In genomic region chr17:57954421-57955182, GRCh38 we compare ENCODE assay signal across 8 cellular contexts. TPM values are rescaled to one million over a fixed set of nuclear protein-coding genes. Genes with fewer than 3 reads are reported as not detected.
DNase-seq lines count a peak whose midpoint lies in the region; ATAC-seq, FAIRE-seq and TF ChIP-seq lines count a peak whose summit lies in the region.

No MANE protein-coding gene starts in this region.

- H3K79me2 ChIP-seq in endothelial cell of umbilical vein (ENCODE audit: control insufficient read depth, insufficient read depth, low read length), result peaks cover 7% of the 10 kb centered on the region

- H3K27me3 ChIP-seq in CD8-positive, alpha-beta T cell (ENCODE audit: insufficient read depth, low read length), result no peaks in the 10 kb centered on the region
- H3K27me3 ChIP-seq in endothelial cell of umbilical vein (ENCODE audit: control insufficient read depth in 2 of 2, insufficient read depth in 2 of 2, low read length in 2 of 2), result peaks cover 2 to 6% of the 10 kb centered on the region in 2 experiments

- no peak overlapping the region for H3K27ac Mint-ChIP-seq in CD8-positive, alpha-beta T cell
- peak overlapping the region; percentile 87 for H3K27ac Mint-ChIP-seq in type B pancreatic cell
- H3K27ac Mint-ChIP-seq in activated CD8-positive, alpha-beta memory T cell treated with anti-CD3 and anti-CD28 coated beads, Interleukin-2, amount 10 ng/mL, durations not matched to agents 7 days and 5 days, result no peak overlapping the region

- H3K27ac ChIP-seq in CD8-positive, alpha-beta T cell (ENCODE audit: low read depth, low read length), result no peak overlapping the region
- H3K27ac ChIP-seq in endothelial cell of umbilical vein (ENCODE audit: insufficient read depth, low read depth, low read length), result peak overlapping the region; percentile 44

- TF ChIP-seq CTCF in CD8-positive, alpha-beta T cell (IDR thresholded peaks at IDR 0.05), result peak; percentile 1
- TF ChIP-seq CTCF in endothelial cell of umbilical vein (IDR thresholded peaks at IDR 0.05; ENCODE audit: extremely low read depth in 1 of 2, insufficient read depth in 1 of 2, low read depth in 1 of 2, low read length in 2 of 2) (no peak), type B pancreatic cell (conservative IDR thresholded peaks at IDR 0.05) (no peak)

- H3K4me1 ChIP-seq in CD8-positive, alpha-beta T cell (ENCODE audit: insufficient read depth, low read length), result peaks cover 15% of the 10 kb centered on the region
- H3K4me1 ChIP-seq in endothelial cell of umbilical vein (ENCODE audit: control insufficient read depth, extremely low read depth, insufficient read depth, low read length), result peaks cover 36% of the 10 kb centered on the region

- H3K9ac ChIP-seq in endothelial cell of umbilical vein (replicated peaks; ENCODE audit: extremely low read depth, insufficient read depth, low read length), result peak overlapping the region; percentile 68

- POLR2A ChIA-PET in CD8-positive, alpha-beta T cell (lab: Charles Lee), result no interaction called here
- POLR2A ChIA-PET in endothelial cell of umbilical vein (lab: Charles Lee), result interaction anchor here (0.9 kb wide), 2 partner anchors 19 to 27 kb away, joined by 4 read pairs; no protein-coding TSS in a partner anchor

- CTCF ChIA-PET in CD8-positive, alpha-beta T cell (lab: Charles Lee), result interaction anchor here (1.0 to 1.5 kb wide), 3 partner anchors 34 to 45 kb away, joined by 3 to 5 read pairs (median 4); no protein-coding TSS in a partner anchor
- CTCF ChIA-PET in endothelial cell of umbilical vein (lab: Charles Lee), result interaction anchor here (0.9 to 5.3 kb wide), 25 partner anchors 8 to 95 kb away, joined by 3 to 45 read pairs (median 10); no protein-coding TSS in a partner anchor
- CTCF ChIA-PET in activated CD8-positive, alpha-beta memory T cell treated with anti-CD3 and anti-CD28 coated beads, Interleukin-2, amount 10 ng/mL, durations not matched to agents 7 days and 5 days (lab: Charles Lee), result interaction anchor here (0.8 to 2.8 kb wide), 4 partner anchors 36 to 97 kb away, joined by 3 to 13 read pairs (median 6); no protein-coding TSS in a partner anchor

- H3K36me3 Mint-ChIP-seq in CD8-positive, alpha-beta T cell, result no peaks in the 10 kb centered on the region
- peaks cover 3% of the 10 kb centered on the region for H3K36me3 Mint-ChIP-seq in type B pancreatic cell
- no peaks in the 10 kb centered on the region for H3K36me3 Mint-ChIP-seq in activated CD8-positive, alpha-beta memory T cell treated with anti-CD3 and anti-CD28 coated beads, Interleukin-2, amount 10 ng/mL, durations not matched to agents 7 days and 5 days

- peaks cover 26% of the 10 kb centered on the region for H3K4me1 Mint-ChIP-seq in CD8-positive, alpha-beta T cell (ENCODE audit: low read depth)
- H3K4me1 Mint-ChIP-seq in type B pancreatic cell (ENCODE audit: unreplicated experiment), result peaks cover 54% of the 10 kb centered on the region
- H3K4me1 Mint-ChIP-seq in activated CD8-positive, alpha-beta memory T cell treated with anti-CD3 and anti-CD28 coated beads, Interleukin-2, amount 10 ng/mL, durations not matched to agents 7 days and 5 days, result peaks cover 40% of the 10 kb centered on the region

- in situ Hi-C loops in SK-MEL-5 (cut with HindIII; ENCODE audit: low pct_unique_long_range_greater_than_20kb, low sequenced_read_pairs), result no loop called here

- no peaks in the 10 kb centered on the region for H4K20me1 ChIP-seq in endothelial cell of umbilical vein (replicated peaks; ENCODE audit: control insufficient read depth, extremely low read depth, insufficient read depth, low read length)

- peak overlapping the region; percentile 72 for H3K4me3 Mint-ChIP-seq in CD8-positive, alpha-beta T cell
- peak overlapping the region; percentile 90 for H3K4me3 Mint-ChIP-seq in type B pancreatic cell
- H3K4me3 Mint-ChIP-seq in activated CD8-positive, alpha-beta memory T cell treated with anti-CD3 and anti-CD28 coated beads, Interleukin-2, amount 10 ng/mL, durations not matched to agents 7 days and 5 days, result no peak overlapping the region

- ATAC-seq in CD8-positive, alpha-beta T cell, result no peak
- ATAC-seq in HG02973 (IDR thresholded peaks at IDR 0.05; ENCODE audit: unreplicated experiment), result peak; percentile 4
- ATAC-seq in activated CD8-positive, alpha-beta memory T cell treated with anti-CD3 and anti-CD28 coated beads, Interleukin-2, amount 10 ng/mL, durations not matched to agents 7 days and 5 days, result no peak

- H3K27me3 Mint-ChIP-seq in CD8-positive, alpha-beta T cell (ENCODE audit: low read depth), result peaks cover 7% of the 10 kb centered on the region
- peaks cover 3% of the 10 kb centered on the region for H3K27me3 Mint-ChIP-seq in type B pancreatic cell
- H3K27me3 Mint-ChIP-seq in activated CD8-positive, alpha-beta memory T cell treated with anti-CD3 and anti-CD28 coated beads, Interleukin-2, amount 10 ng/mL, durations not matched to agents 7 days and 5 days, result peaks cover 58% of the 10 kb centered on the region

- no peaks in the 10 kb centered on the region for H3K9me1 ChIP-seq in endothelial cell of umbilical vein (replicated peaks; ENCODE audit: control insufficient read depth, extremely low read depth, insufficient read depth, low read length)

- intact Hi-C loops in CD8-positive, alpha-beta T cell (cut with DNase I, micrococcal nuclease), result loop anchor here in 1 of 2 experiments (5.0 kb wide), 1 partner anchor 38 kb away; no protein-coding TSS in a partner anchor
- intact Hi-C loops in endothelial cell of umbilical vein (cut with micrococcal nuclease), result loop anchor here (1.0 kb wide), 4 partner anchors 31 to 96 kb away; no protein-coding TSS in a partner anchor

- DNase-seq in CD8-positive, alpha-beta T cell, result no peak
- peak; percentile 73 for DNase-seq in SK-MEL-5 (ENCODE audit: low read depth, low spot score)
- DNase-seq in endothelial cell of umbilical vein (ENCODE audit: low read depth, low spot score), result peak; percentile 34
- DNase-seq in mesenteric fat pad (ENCODE audit: low spot score), result peak; percentile 91
- DNase-seq in type B pancreatic cell (ENCODE audit: extremely low spot score, unreplicated experiment), result no peak
- DNase-seq in NCI-H2196 treated with DMSO at 0.1 percent for 48 hours (lab: John Stamatoyannopoulos, UW; ENCODE audit: unreplicated experiment), result no peak
- DNase-seq in activated CD8-positive, alpha-beta memory T cell treated with anti-CD3 and anti-CD28 coated beads, Interleukin-2, amount 10 ng/mL, durations not matched to agents 7 days and 5 days, result no peak

- peak; percentile 54 for FAIRE-seq in endothelial cell of umbilical vein (lab: Jason Lieb, UNC)

- H3K4me3 ChIP-seq in CD8-positive, alpha-beta T cell (ENCODE audit: low read depth, low read length), result no peak overlapping the region
- peak overlapping the region; percentile 57 to 88 (median 77) for H3K4me3 ChIP-seq in endothelial cell of umbilical vein (replicated peaks in 1 of 3; ENCODE audit: insufficient read depth in 1 of 3, low read depth in 1 of 3, low read length in 3 of 3)

- TF ChIP-seq POLR2A in endothelial cell of umbilical vein (IDR thresholded peaks at IDR 0.05; ENCODE audit: low read depth, low read length), result no peak

- no peaks in the 10 kb centered on the region for H3K36me3 ChIP-seq in CD8-positive, alpha-beta T cell (ENCODE audit: insufficient read depth, low read length)
- H3K36me3 ChIP-seq in endothelial cell of umbilical vein (ENCODE audit: control insufficient read depth in 2 of 2, extremely low read depth in 1 of 2, insufficient read depth in 2 of 2, low read length in 2 of 2), result no peaks in the 10 kb centered on the region

- no peaks in the 10 kb centered on the region for H3K9me3 Mint-ChIP-seq in CD8-positive, alpha-beta T cell
- H3K9me3 Mint-ChIP-seq in type B pancreatic cell, result no peaks in the 10 kb centered on the region
- no peaks in the 10 kb centered on the region for H3K9me3 Mint-ChIP-seq in activated CD8-positive, alpha-beta memory T cell treated with anti-CD3 and anti-CD28 coated beads, Interleukin-2, amount 10 ng/mL, durations not matched to agents 7 days and 5 days (ENCODE audit: low read depth)

- dilution Hi-C loops in endothelial cell of umbilical vein (cut with MboI; ENCODE audit: extremely low pct_ligation_motif_present, low sequenced_read_pairs), result no loop called here

- peak overlapping the region; percentile 69 for H2AFZ ChIP-seq in endothelial cell of umbilical vein (ENCODE audit: low read depth, low read length)

- no TSS peak for BruUV-seq in endothelial cell of umbilical vein (replicated peaks; lab: Mats Ljungman, UMichigan)

- peak overlapping the region; percentile 65 for H3K4me2 ChIP-seq in endothelial cell of umbilical vein (ENCODE audit: insufficient read depth, low read length)

- no peaks in the 10 kb centered on the region for H3K9me3 ChIP-seq in CD8-positive, alpha-beta T cell (ENCODE audit: low read length)
- no peaks in the 10 kb centered on the region for H3K9me3 ChIP-seq in endothelial cell of umbilical vein (replicated peaks; ENCODE audit: control insufficient read depth, insufficient read depth, low read length)

RNA-seq across cellular contexts. Expression of gene CUEDC1, which starts 0.6 kb away (rescaled TPM):
- under 1 TPM in 1 of 2 experiments, not detected in 1; 0.22 TPM for total RNA-seq in CD8-positive, alpha-beta T cell
- total RNA-seq in SK-MEL-5 (2014; rRNA removed; shearing (Covaris generic)), result 10.4 and 14.6 TPM in 2 replicates
- polyA plus RNA-seq in SK-MEL-5 (2015; cell fraction: cytosol; rRNA removed), result 40.9 and 57.4 TPM in 2 replicates
- 442 and 572 TPM in 2 replicates for polyA plus RNA-seq in SK-MEL-5 (2015; cell fraction: nucleus; rRNA removed)
- total RNA-seq in endothelial cell of umbilical vein, result 27.7 and 28.5 TPM in 2 replicates
- 15.8 and 16.5 TPM in 2 replicates for polyA plus RNA-seq in endothelial cell of umbilical vein
- 17.2 and 18.8 TPM in 2 replicates for polyA plus RNA-seq in endothelial cell of umbilical vein (2011; cell fraction: cytosol; rRNA removed)
- polyA plus RNA-seq in endothelial cell of umbilical vein (2011; cell fraction: nucleus; rRNA removed), result 47.0 and 57.2 TPM in 2 replicates
- 17.5 and 21.4 TPM in 2 replicates for polyA plus RNA-seq in endothelial cell of umbilical vein (2012)
- 13.2 and 16.3 TPM in 2 replicates for polyA minus RNA-seq in endothelial cell of umbilical vein
- polyA minus RNA-seq in endothelial cell of umbilical vein (2011; cell fraction: cytosol; rRNA and poly(A)+ RNA removed), result 1.1 TPM
- 11.7 and 18.9 TPM in 2 replicates for polyA minus RNA-seq in endothelial cell of umbilical vein (2011; cell fraction: nucleus; rRNA and poly(A)+ RNA removed)
- 34.1 TPM for total RNA-seq in mesenteric fat pad
- 29.8 and 31.3 TPM in 2 replicates for total RNA-seq in type B pancreatic cell (ENCODE audit: low replicate concordance)
- total RNA-seq in activated CD8-positive, alpha-beta memory T cell treated with anti-CD3 and anti-CD28 coated beads, Interleukin-2, amount 10 ng/mL, durations not matched to agents 7 days and 5 days, result not detected

RNA-seq across cellular contexts. Expression of gene VEZF1, which starts 33.5 kb away (rescaled TPM):
- 10 to 100 TPM; 45.2 to 46.6 TPM for total RNA-seq in CD8-positive, alpha-beta T cell
- 49.3 and 49.5 TPM in 2 replicates for total RNA-seq in SK-MEL-5 (2014; rRNA removed; shearing (Covaris generic))
- polyA plus RNA-seq in SK-MEL-5 (2015; cell fraction: cytosol; rRNA removed), result 49.5 and 69.5 TPM in 2 replicates
- 74.6 and 76.5 TPM in 2 replicates for polyA plus RNA-seq in SK-MEL-5 (2015; cell fraction: nucleus; rRNA removed)
- 58.2 and 59.0 TPM in 2 replicates for total RNA-seq in endothelial cell of umbilical vein
- 26.9 and 27.8 TPM in 2 replicates for polyA plus RNA-seq in endothelial cell of umbilical vein
- polyA plus RNA-seq in endothelial cell of umbilical vein (2011; cell fraction: cytosol; rRNA removed), result 27.0 and 28.4 TPM in 2 replicates
- polyA plus RNA-seq in endothelial cell of umbilical vein (2011; cell fraction: nucleus; rRNA removed), result 31.4 and 38.2 TPM in 2 replicates
- 37.4 and 43.1 TPM in 2 replicates for polyA plus RNA-seq in endothelial cell of umbilical vein (2012)
- 57.0 and 59.8 TPM in 2 replicates for polyA minus RNA-seq in endothelial cell of umbilical vein
- polyA minus RNA-seq in endothelial cell of umbilical vein (2011; cell fraction: cytosol; rRNA and poly(A)+ RNA removed), result 31.0 TPM
- polyA minus RNA-seq in endothelial cell of umbilical vein (2011; cell fraction: nucleus; rRNA and poly(A)+ RNA removed), result 30.9 and 35.3 TPM in 2 replicates
- 42.7 TPM for total RNA-seq in mesenteric fat pad
- 53.3 and 73.2 TPM in 2 replicates for total RNA-seq in type B pancreatic cell (ENCODE audit: low replicate concordance)
- 10 to 100 TPM; 33.2 to 37.6 TPM for total RNA-seq in activated CD8-positive, alpha-beta memory T cell treated with anti-CD3 and anti-CD28 coated beads, Interleukin-2, amount 10 ng/mL, durations not matched to agents 7 days and 5 days

RNA-seq across cellular contexts. Expression of gene SRSF1, which starts 52.4 kb away (rescaled TPM):
- total RNA-seq in CD8-positive, alpha-beta T cell, result 10 to 100 TPM; 79.2 to 94.1 TPM
- 275 and 277 TPM in 2 replicates for total RNA-seq in SK-MEL-5 (2014; rRNA removed; shearing (Covaris generic))
- polyA plus RNA-seq in SK-MEL-5 (2015; cell fraction: cytosol; rRNA removed), result 148 and 184 TPM in 2 replicates
- 633 and 787 TPM in 2 replicates for polyA plus RNA-seq in SK-MEL-5 (2015; cell fraction: nucleus; rRNA removed)
- total RNA-seq in endothelial cell of umbilical vein (309 and 316 TPM in 2 replicates), mesenteric fat pad (167 TPM), type B pancreatic cell (ENCODE audit: low replicate concordance) (200 and 306 TPM in 2 replicates)
- polyA plus RNA-seq in endothelial cell of umbilical vein, result 133 and 147 TPM in 2 replicates
- polyA plus RNA-seq in endothelial cell of umbilical vein (2011; cell fraction: cytosol; rRNA removed), result 128 and 129 TPM in 2 replicates
- 353 and 457 TPM in 2 replicates for polyA plus RNA-seq in endothelial cell of umbilical vein (2011; cell fraction: nucleus; rRNA removed)
- 229 and 250 TPM in 2 replicates for polyA plus RNA-seq in endothelial cell of umbilical vein (2012)
- 482 and 618 TPM in 2 replicates for polyA minus RNA-seq in endothelial cell of umbilical vein
- polyA minus RNA-seq in endothelial cell of umbilical vein (2011; cell fraction: cytosol; rRNA and poly(A)+ RNA removed), result 249 TPM
- 376 and 579 TPM in 2 replicates for polyA minus RNA-seq in endothelial cell of umbilical vein (2011; cell fraction: nucleus; rRNA and poly(A)+ RNA removed)
- 100 to 1,000 TPM; 365 to 418 TPM for total RNA-seq in activated CD8-positive, alpha-beta memory T cell treated with anti-CD3 and anti-CD28 coated beads, Interleukin-2, amount 10 ng/mL, durations not matched to agents 7 days and 5 days

Comparison
In these comparisons a context has a peak if more than half of its experiments do, and no peak if none do; other contexts are left out.
1. DNase-seq: peak in SK-MEL-5 (single experiment), endothelial cell of umbilical vein (single experiment) and mesenteric fat pad (single experiment); none in CD8-positive, alpha-beta T cell (0 of 7), type B pancreatic cell (single experiment), NCI-H2196 treated with DMSO at 0.1 percent for 48 hours (single experiment) and activated CD8-positive, alpha-beta memory T cell treated with anti-CD3 and anti-CD28 coated beads, Interleukin-2, amount 10 ng/mL, durations not matched to agents 7 days and 5 days (single experiment).